24 cellular contexts compared by ENCODE assay signal in genomic region chr15:74451861-74452835, GRCh38. TPM values are rescaled to one million over a fixed set of nuclear protein-coding genes. Genes with fewer than 3 reads are reported as not detected.
DNase-seq lines count a peak whose midpoint lies in the region; ATAC-seq, FAIRE-seq and TF ChIP-seq lines count a peak whose summit lies in the region.
"Had no signal": no experiment of that assay in that cellular context is flagged by ENCODE, and none has a peak within 500 bp of the region (broad histone marks: within the 10 kb centered on the region; RNA-seq: fewer than 3 reads in every experiment).

No MANE protein-coding gene starts in this region.

- H2BK120ac ChIP-seq in trophoblast cell (ENCODE audit: insufficient read depth, low read length, poor library complexity): no peak overlapping the region

- no peak overlapping the region for H3K4me3 Mint-ChIP-seq in stimulated activated memory B cell treated with anti-CD40 and anti-IgM and Interleukin-4, amounts not matched to agents 10 μg/mL and 1 μg/mL and 100 μg/mL, for 72 hours
- H3K4me3 Mint-ChIP-seq: activated naive CD4-positive, alpha-beta T cell treated with anti-CD3 and anti-CD28 coated beads, Interleukin-2, amount 10 ng/mL, durations not matched to agents 7 days and 5 days; activated T-cell treated with anti-CD3 and anti-CD28 coated beads, Interleukin-2, amount 50 U/mL, for 4 hours; central memory CD8-positive, alpha-beta T cell; memory B cell had no signal

- peaks cover 44 to 94% of the 10 kb centered on the region in 2 experiments for H3K36me3 ChIP-seq in HEK293 (ENCODE audit: control insufficient read depth in 2 of 2, insufficient read depth in 1 of 2, low read length in 2 of 2)
- H3K36me3 ChIP-seq in trophoblast cell (ENCODE audit: control insufficient read depth in 1 of 2, insufficient read depth in 2 of 2, low read length in 2 of 2): peaks cover 35 to 38% of the 10 kb centered on the region in 2 experiments

- no peak overlapping the region for H3K4ac ChIP-seq in trophoblast cell (ENCODE audit: low read depth, low read length)

- H3K27ac Mint-ChIP-seq in stimulated activated memory B cell treated with anti-CD40 and anti-IgM and Interleukin-4, amounts not matched to agents 10 μg/mL and 1 μg/mL and 100 μg/mL, for 72 hours: no peak overlapping the region
- H3K27ac Mint-ChIP-seq: activated naive CD4-positive, alpha-beta T cell treated with anti-CD3 and anti-CD28 coated beads, Interleukin-2, amount 10 ng/mL, durations not matched to agents 7 days and 5 days; memory B cell had no signal

- no peak overlapping the region for H3K4me2 ChIP-seq in trophoblast cell (ENCODE audit: low read length)

- H4K91ac ChIP-seq in trophoblast cell (ENCODE audit: low read depth, low read length): no peak overlapping the region

- POLR2A ChIA-PET in HEK293 (lab: Yijun Ruan, JAX): interaction anchor here (1.0 kb wide), 1 partner anchor 9 kb away, joined by 3 read pairs; the partner anchor contains the start of gene UBL7

- peaks cover 10% of the 10 kb centered on the region for H3K4me1 Mint-ChIP-seq in stimulated activated memory B cell treated with anti-CD40 and anti-IgM and Interleukin-4, amounts not matched to agents 10 μg/mL and 1 μg/mL and 100 μg/mL, for 72 hours
- H3K4me1 Mint-ChIP-seq: central memory CD8-positive, alpha-beta T cell had no signal

- no peak overlapping the region for H4K8ac ChIP-seq in trophoblast cell (ENCODE audit: low read depth, low read length)

- H3K14ac ChIP-seq in trophoblast cell (ENCODE audit: low read length): no peak overlapping the region

- H3K27ac ChIP-seq in HEK293 (ENCODE audit: extremely low read depth, low read depth, low read length): no peak overlapping the region
- H3K27ac ChIP-seq in angular gyrus (ENCODE audit: low read depth, low read length): peak overlapping the region; percentile 45
- no peak overlapping the region for H3K27ac ChIP-seq in trophoblast cell (ENCODE audit: low read depth, low read length)
- H3K27ac ChIP-seq: BLaER1 treated with 17β-estradiol and CSF1 and Interleukin-3, amounts not matched to agents 10 nM and 100 nM; heart left ventricle; testis; vagina had no signal

- H3K27me3 ChIP-seq in trophoblast cell (ENCODE audit: insufficient read depth, low read length): no peaks in the 10 kb centered on the region
- H3K27me3 ChIP-seq: BLaER1 treated with 17β-estradiol and CSF1 and Interleukin-3, amounts not matched to agents 10 nM and 100 nM; heart left ventricle; testis; vagina had no signal

- no peaks in the 10 kb centered on the region for H3K9me3 ChIP-seq in HEK293 (ENCODE audit: control insufficient read depth, insufficient read depth, low read depth, low read length)
- H3K9me3 ChIP-seq in trophoblast cell (ENCODE audit: insufficient read depth, low read depth, low read length): no peaks in the 10 kb centered on the region
- H3K9me3 ChIP-seq: BLaER1 treated with 17β-estradiol and CSF1 and Interleukin-3, amounts not matched to agents 10 nM and 100 nM; heart left ventricle; testis; vagina had no signal

- WGBS in trophoblast cell (ENCODE audit: extremely low coverage, insufficient coverage, insufficient read length): no CpG with 5 or more reads among the region's 16 CpGs

- ATAC-seq in stimulated activated memory B cell treated with anti-CD40 and anti-IgM and Interleukin-4, amounts not matched to agents 10 μg/mL and 1 μg/mL and 100 μg/mL, for 72 hours: no peak
- ATAC-seq: activated T-cell treated with anti-CD3 and anti-CD28 coated beads, Interleukin-2, amount 50 U/mL, for 4 hours; heart left ventricle; Right ventricle myocardium inferior had no signal

- H3K23ac ChIP-seq in trophoblast cell (ENCODE audit: low read length): no peak overlapping the region

- no peaks in the 10 kb centered on the region for H3K9me3 Mint-ChIP-seq in stimulated activated memory B cell treated with anti-CD40 and anti-IgM and Interleukin-4, amounts not matched to agents 10 μg/mL and 1 μg/mL and 100 μg/mL, for 72 hours
- H3K9me3 Mint-ChIP-seq: activated naive CD4-positive, alpha-beta T cell treated with anti-CD3 and anti-CD28 coated beads, Interleukin-2, amount 10 ng/mL, durations not matched to agents 7 days and 5 days; activated T-cell treated with anti-CD3 and anti-CD28 coated beads, Interleukin-2, amount 50 U/mL, for 4 hours; central memory CD8-positive, alpha-beta T cell; memory B cell had no signal

- no peak for FAIRE-seq in frontal cortex (lab: Jason Lieb, UNC)

- H3K79me2 ChIP-seq in trophoblast cell (ENCODE audit: control insufficient read depth, insufficient read depth, low read length, poor library complexity): no peaks in the 10 kb centered on the region

- no peak for TF ChIP-seq CTCF in HEK293 (tag by site-specific recombination; IDR thresholded peaks at IDR 0.05)

- DNase-seq in left kidney (ENCODE audit: low read depth, low spot score) (peak; percentile 57), trophoblast cell (peak; percentile 80 to 85), HPDE6-E6E7 (ENCODE audit: extremely low spot score) (no peak), frontal cortex (ENCODE audit: low spot score in 2 of 2) (no peak), MV-4-11 (lab: John Stamatoyannopoulos, UW) (no peak)
- DNase-seq: activated CD4-positive, alpha-beta T cell treated with anti-CD3 and anti-CD28 coated beads for 48 hours; activated naive CD4-positive, alpha-beta T cell treated with anti-CD3 and anti-CD28 coated beads, Interleukin-2, amount 10 ng/mL, durations not matched to agents 7 days and 5 days; activated T-cell treated with anti-CD3 and anti-CD28 coated beads, Interleukin-2, amount 50 U/mL, for 4 hours; aorta; Calu3; heart left ventricle; NCI-H1048; NCI-H1930; NCI-H446; OCI-M1; testis had no signal

- CTCF ChIA-PET in HEK293 (lab: Yijun Ruan, JAX): interaction anchor here (0.6 to 26.4 kb wide), 5 partner anchors 9 to 336 kb away, joined by 3 to 768 read pairs (median 7); partner anchors contain the start of gene CYP11A1

- H3K4me3 ChIP-seq in HEK293 (ENCODE audit: low read depth, low read length) (no peak overlapping the region), trophoblast cell (ENCODE audit: low read depth, low read length) (no peak overlapping the region)
- H3K4me3 ChIP-seq: BLaER1 treated with 17β-estradiol and CSF1 and Interleukin-3, amounts not matched to agents 10 nM and 100 nM; heart left ventricle; testis; vagina had no signal

- no peak overlapping the region for H2AK5ac ChIP-seq in trophoblast cell (ENCODE audit: low read length)

- no peaks in the 10 kb centered on the region for H3K79me1 ChIP-seq in trophoblast cell (ENCODE audit: low read length)

- peaks cover 88% of the 10 kb centered on the region for H3K36me3 Mint-ChIP-seq in stimulated activated memory B cell treated with anti-CD40 and anti-IgM and Interleukin-4, amounts not matched to agents 10 μg/mL and 1 μg/mL and 100 μg/mL, for 72 hours

- no peaks in the 10 kb centered on the region for H3K27me3 Mint-ChIP-seq in stimulated activated memory B cell treated with anti-CD40 and anti-IgM and Interleukin-4, amounts not matched to agents 10 μg/mL and 1 μg/mL and 100 μg/mL, for 72 hours
- H3K27me3 Mint-ChIP-seq: activated naive CD4-positive, alpha-beta T cell treated with anti-CD3 and anti-CD28 coated beads, Interleukin-2, amount 10 ng/mL, durations not matched to agents 7 days and 5 days; central memory CD8-positive, alpha-beta T cell; memory B cell had no signal

- no peak overlapping the region for H2BK5ac ChIP-seq in trophoblast cell (ENCODE audit: low read depth, low read length, poor library complexity)

- no peak overlapping the region for H3K9ac ChIP-seq in trophoblast cell (ENCODE audit: low read length)
- H3K9ac ChIP-seq: BLaER1 treated with 17β-estradiol and CSF1 and Interleukin-3, amounts not matched to agents 10 nM and 100 nM had no signal

- H4K12ac ChIP-seq in trophoblast cell (ENCODE audit: low read depth, low read length): no peak overlapping the region

- H2BK12ac ChIP-seq in trophoblast cell (ENCODE audit: low read length): no peak overlapping the region

- H3K4me1 ChIP-seq in HEK293 (ENCODE audit: control insufficient read depth, insufficient read depth, low read length) (no peaks in the 10 kb centered on the region), trophoblast cell (ENCODE audit: control insufficient read depth in 1 of 2, insufficient read depth in 2 of 2, low read length in 2 of 2) (no peaks in the 10 kb centered on the region)
- H3K4me1 ChIP-seq: vagina had no signal

- no peak overlapping the region for H2AFZ ChIP-seq in trophoblast cell (ENCODE audit: insufficient read depth, low read length, poor library complexity)

- H3K18ac ChIP-seq in trophoblast cell (ENCODE audit: low read length): no peak overlapping the region

TF ChIP-seq in HEK293, 187 proteins besides CTCF, POLR2A, EP300 and RAD21 (continues in another document):
- TF ChIP-seq ZNF610 (tag by site-specific recombination; IDR thresholded peaks at IDR 0.05; ENCODE audit: borderline replicate concordance): no peak
- no peak for TF ChIP-seq SP3 (tag by site-specific recombination; IDR thresholded peaks at IDR 0.05)
- TF ChIP-seq, protein P1, sequence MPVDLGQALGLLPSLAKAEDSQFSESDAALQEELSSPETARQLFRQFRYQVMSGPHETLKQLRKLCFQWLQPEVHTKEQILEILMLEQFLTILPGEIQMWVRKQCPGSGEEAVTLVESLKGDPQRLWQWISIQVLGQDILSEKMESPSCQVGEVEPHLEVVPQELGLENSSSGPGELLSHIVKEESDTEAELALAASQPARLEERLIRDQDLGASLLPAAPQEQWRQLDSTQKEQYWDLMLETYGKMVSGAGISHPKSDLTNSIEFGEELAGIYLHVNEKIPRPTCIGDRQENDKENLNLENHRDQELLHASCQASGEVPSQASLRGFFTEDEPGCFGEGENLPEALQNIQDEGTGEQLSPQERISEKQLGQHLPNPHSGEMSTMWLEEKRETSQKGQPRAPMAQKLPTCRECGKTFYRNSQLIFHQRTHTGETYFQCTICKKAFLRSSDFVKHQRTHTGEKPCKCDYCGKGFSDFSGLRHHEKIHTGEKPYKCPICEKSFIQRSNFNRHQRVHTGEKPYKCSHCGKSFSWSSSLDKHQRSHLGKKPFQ (tag by site-specific recombination; IDR thresholded peaks at IDR 0.05): peak; percentile 73
- no peak for TF ChIP-seq ZNF37A (tag by site-specific recombination; IDR thresholded peaks at IDR 0.05)
- TF ChIP-seq ZNF10 (tag by site-specific recombination; IDR thresholded peaks at IDR 0.05): no peak

RNA-seq across cellular contexts. Expression of gene UBL7, which starts 8.8 kb away (rescaled TPM):
- 34.6 and 35.4 TPM in 2 replicates for polyA plus RNA-seq in trophoblast cell (2013)
- total RNA-seq in frontal cortex: 28.9 TPM

RNA-seq across cellular contexts. Expression of gene SEMA7A, which starts 18.4 kb away (rescaled TPM):
- 135 and 149 TPM in 2 replicates for polyA plus RNA-seq in trophoblast cell (2013)
- total RNA-seq in frontal cortex: 21.6 TPM

Comparison
In these comparisons a context has a peak if more than half of its experiments do, and no peak if none do; other contexts are left out.
1. DNase-seq: peak in left kidney (single experiment) and trophoblast cell (2 of 2); none in HPDE6-E6E7 (single experiment), frontal cortex (0 of 2) and MV-4-11 (single experiment).